ENCODE assay signal across 1 cellular context in the genomic region with DNA sequence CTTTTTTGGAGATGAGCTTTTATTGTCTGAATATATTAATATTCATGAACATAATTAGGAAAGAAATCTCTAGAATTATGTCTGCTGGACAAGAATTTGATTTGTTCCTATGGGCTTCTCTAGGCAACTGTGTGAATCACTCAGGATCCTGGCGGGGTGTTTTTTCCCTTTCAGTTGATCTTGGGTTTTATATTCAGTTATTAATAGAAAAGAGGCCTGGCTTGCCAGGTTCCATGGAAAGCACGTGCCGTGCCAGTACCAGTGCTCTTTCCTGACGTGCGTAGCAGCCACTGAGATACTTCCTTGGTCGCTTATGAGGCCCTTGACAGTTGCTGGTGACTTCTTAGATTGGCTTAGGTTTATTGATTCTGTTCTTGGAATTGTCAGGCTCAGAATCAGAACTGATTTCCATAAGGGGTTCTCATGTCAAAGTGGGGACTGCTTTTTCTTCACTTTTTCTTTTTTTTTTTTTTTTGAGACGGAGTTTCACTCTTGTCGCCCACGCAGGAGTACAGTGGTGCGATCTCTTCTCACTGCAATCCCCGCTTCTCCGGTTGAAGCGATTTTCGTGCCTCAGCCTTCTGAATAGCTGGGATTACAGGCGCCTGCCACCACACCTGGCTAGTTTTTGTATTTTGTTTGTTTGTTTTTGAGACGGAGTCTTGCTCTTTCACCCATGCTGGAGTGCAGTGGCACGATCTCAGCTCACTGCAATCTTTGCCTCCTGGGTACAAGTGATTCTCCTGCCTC.
TF ChIP-seq lines count a peak whose summit lies in the region.

No MANE protein-coding gene starts in this region.

TF ChIP-seq in endothelial cell of umbilical vein, 7 proteins besides CTCF, POLR2A, EP300 and RAD21 (continued from another document):
- TF ChIP-seq, protein P1, sequence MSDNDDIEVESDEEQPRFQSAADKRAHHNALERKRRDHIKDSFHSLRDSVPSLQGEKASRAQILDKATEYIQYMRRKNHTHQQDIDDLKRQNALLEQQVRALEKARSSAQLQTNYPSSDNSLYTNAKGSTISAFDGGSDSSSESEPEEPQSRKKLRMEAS (IDR thresholded peaks at IDR 0.05; ENCODE audit: insufficient read depth, insufficient read length): no peak
- no peak for TF ChIP-seq GATA2 (IDR thresholded peaks at IDR 0.05; ENCODE audit: insufficient read depth, insufficient read length, low read depth, low read length)
